8 cellular contexts compared by ENCODE assay signal in the genomic region with DNA sequence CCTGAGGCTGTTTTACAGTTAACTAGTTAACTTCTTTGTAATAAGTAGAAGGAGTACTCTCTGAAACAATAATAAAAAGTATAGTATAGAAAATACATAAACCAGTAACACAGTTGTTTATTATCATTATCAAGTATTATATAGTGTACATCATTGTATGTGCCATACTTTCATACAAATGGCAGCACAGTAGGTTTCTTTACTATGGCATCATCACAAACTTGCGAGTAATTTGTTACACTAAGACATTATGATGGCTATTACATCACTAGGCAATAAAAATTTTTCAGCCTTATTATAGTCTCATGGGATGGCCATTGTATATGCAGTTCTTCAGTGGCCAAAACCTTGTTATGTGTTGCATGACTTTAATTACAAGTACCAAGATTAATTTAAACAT.
"Had no signal": no experiment of that assay in that cellular context is flagged by ENCODE, and none has a peak within 500 bp of the region (broad histone marks: within the 10 kb centered on the region; RNA-seq: fewer than 3 reads in every experiment).

No MANE protein-coding gene starts in this region.

- H3K4me2 ChIP-seq: KMS-11 had no signal

- H3K9ac ChIP-seq: KMS-11 had no signal

- H3K27ac ChIP-seq: HL-60, KMS-11 had no signal

- H3K4me3 ChIP-seq: K562 had no signal

- DNase-seq: IMR-90, Karpas-422, KBM-7, KG1 had no signal

- ATAC-seq: HepG2, K562 had no signal
